ENCODE assay signal across 8 cellular contexts in the genomic region with DNA sequence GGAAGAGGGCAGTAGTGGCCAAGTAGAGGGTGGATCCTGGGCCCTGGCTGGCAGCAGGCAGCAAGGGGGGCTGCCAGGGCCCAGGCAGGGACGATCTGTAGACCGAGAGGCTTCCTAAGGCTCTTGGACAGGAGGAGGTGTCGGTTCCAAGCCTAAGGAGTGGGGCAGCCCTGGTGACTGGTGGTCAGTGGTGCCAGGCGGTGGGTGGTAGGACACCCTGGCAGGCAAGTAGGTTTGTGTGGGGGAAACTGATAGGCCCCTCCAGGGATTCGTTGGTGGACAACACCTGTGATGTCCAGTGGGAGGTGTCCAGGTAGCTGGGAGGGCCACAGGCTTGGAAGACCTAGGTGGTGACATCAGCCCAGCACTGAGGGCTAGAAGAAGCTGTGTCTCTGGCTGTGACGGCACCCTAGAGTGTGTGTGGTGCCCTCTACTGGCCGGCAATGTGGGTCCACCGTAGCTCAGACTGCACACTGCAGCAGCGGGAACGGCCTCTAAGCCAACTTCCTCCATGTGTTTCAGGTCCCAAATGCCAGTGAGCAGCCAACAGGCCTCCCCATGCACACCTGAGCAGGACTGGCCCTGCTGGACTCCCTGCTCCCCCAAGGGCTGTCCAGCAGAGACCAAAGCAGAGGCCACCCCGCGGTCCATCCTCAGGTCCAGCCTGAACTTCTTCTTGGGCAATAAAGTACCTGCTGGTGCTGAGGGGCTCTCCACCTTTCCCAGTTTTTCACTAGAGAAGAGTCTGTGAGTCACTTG. TPM values are rescaled to one million over a fixed set of nuclear protein-coding genes. Genes with fewer than 3 reads are reported as not detected.
DNase-seq lines count a peak whose midpoint lies in the region; ATAC-seq and TF ChIP-seq lines count a peak whose summit lies in the region.

No MANE protein-coding gene starts in this region.

- peak; percentile 75 for DNase-seq in Ammon's horn (ENCODE audit: low spot score)
- DNase-seq in GM23338 (ENCODE audit: low spot score), result peak; percentile 81
- DNase-seq in PC-9, result peak in 1 of 2 experiments; percentile 49
- peak; percentile 60 for DNase-seq in activated T-cell treated with anti-CD3 and anti-CD28 coated beads, Interleukin-2, amount 50 U/mL, for 4 hours
- DNase-seq in fibroblast of mammary gland (ENCODE audit: low read depth), result peak; percentile 61
- DNase-seq in osteoblast (ENCODE audit: insufficient read length, low spot score, missing footprints), result peak; percentile 96
- peak; percentile 78 for DNase-seq in upper lobe of right lung

- no peaks in the 10 kb centered on the region for H3K9me3 ChIP-seq in PC-9 (ENCODE audit: insufficient read depth, low read depth)
- H3K9me3 ChIP-seq in osteoblast (ENCODE audit: low read depth, low read length), result no peaks in the 10 kb centered on the region
- no peaks in the 10 kb centered on the region for H3K9me3 ChIP-seq in upper lobe of right lung

- TF ChIP-seq CTCF in GM23338 (conservative IDR thresholded peaks at IDR 0.05; ENCODE audit: low read depth in 2 of 2), result peak; percentile 71 to 89
- TF ChIP-seq CTCF in PC-9 (conservative IDR thresholded peaks at IDR 0.05), result peak; percentile 72
- TF ChIP-seq CTCF in fibroblast of mammary gland (conservative IDR thresholded peaks at IDR 0.05; ENCODE audit: control insufficient read depth, insufficient read depth, low read depth, low read length), result peak; percentile 78
- TF ChIP-seq CTCF in osteoblast (IDR thresholded peaks at IDR 0.05; ENCODE audit: extremely low read depth, low read depth, low read length), result peak; percentile 85
- TF ChIP-seq CTCF in upper lobe of right lung (IDR thresholded peaks at IDR 0.05), result peak; percentile 59

- H3K9me2 ChIP-seq in GM23338 (ENCODE audit: insufficient read depth), result no peaks in the 10 kb centered on the region
- no peaks in the 10 kb centered on the region for H3K9me2 ChIP-seq in PC-9 (ENCODE audit: insufficient read depth)

- CTCF ChIA-PET in PC-9 (lab: Charles Lee), result interaction anchor here (0.6 to 1.3 kb wide), 6 partner anchors 21 to 1280 kb away, joined by 3 to 9 read pairs (median 4); partner anchors contain the start of gene PNPLA3

- H3K27ac ChIP-seq in GM23338 (ENCODE audit: low read depth), result no peak overlapping the region
- no peak overlapping the region for H3K27ac ChIP-seq in PC-9
- H3K27ac ChIP-seq in osteoblast (ENCODE audit: low read depth, low read length), result no peak overlapping the region
- no peak overlapping the region for H3K27ac ChIP-seq in upper lobe of right lung

- H3K27me3 ChIP-seq in GM23338 (ENCODE audit: insufficient read depth) (no peaks in the 10 kb centered on the region), PC-9 (ENCODE audit: insufficient read depth, low read depth) (no peaks in the 10 kb centered on the region), osteoblast (ENCODE audit: insufficient read depth, low read length) (no peaks in the 10 kb centered on the region), upper lobe of right lung (peaks cover 5% of the 10 kb centered on the region)

- POLR2A ChIA-PET in PC-9 (lab: Charles Lee; ENCODE audit: unreplicated experiment), result no interaction called here

- H3K4me1 ChIP-seq in GM23338 (ENCODE audit: insufficient read depth) (no peaks in the 10 kb centered on the region), PC-9 (replicated peaks; ENCODE audit: insufficient read depth) (no peaks in the 10 kb centered on the region), osteoblast (ENCODE audit: insufficient read depth, low read length) (peaks cover 3% of the 10 kb centered on the region), upper lobe of right lung (no peaks in the 10 kb centered on the region)

- H3F3A ChIP-seq in GM23338 (replicated peaks; ENCODE audit: low read depth), result no peaks in the 10 kb centered on the region; the same call in 1 of the 2 replicates
- H3F3A ChIP-seq in PC-9 (ENCODE audit: insufficient read depth, low read depth), result peaks cover 7% of the 10 kb centered on the region; the same call in 1 of the 2 replicates

- BruUV-seq in PC-9 (replicated peaks; lab: Mats Ljungman, UMichigan), result no TSS peak

- H3K27ac Mint-ChIP-seq in GM23338, result no peak overlapping the region

- no peaks in the 10 kb centered on the region; the same call in none of the 2 replicates for H4K20me1 ChIP-seq in GM23338 (replicated peaks; ENCODE audit: insufficient read depth)
- peaks cover 5% of the 10 kb centered on the region; the same call in 1 of the 2 replicates for H4K20me1 ChIP-seq in PC-9 (ENCODE audit: insufficient read depth)
- H4K20me1 ChIP-seq in osteoblast (ENCODE audit: insufficient read depth, low read length), result no peaks in the 10 kb centered on the region

- no peak overlapping the region for H3K4me3 Mint-ChIP-seq in GM23338
- no peak overlapping the region for H3K4me3 Mint-ChIP-seq in activated T-cell treated with anti-CD3 and anti-CD28 coated beads, Interleukin-2, amount 50 U/mL, for 4 hours

- H3K4me3 ChIP-seq in GM23338 (no peak overlapping the region), PC-9 (no peak overlapping the region), fibroblast of mammary gland (ENCODE audit: control insufficient read depth, low read depth, low read length) (no peak overlapping the region), osteoblast (ENCODE audit: insufficient read depth, low read length) (no peak overlapping the region), upper lobe of right lung (no peak overlapping the region)

- peaks cover 19% of the 10 kb centered on the region for H3K36me3 ChIP-seq in GM23338 (ENCODE audit: insufficient read depth)
- no peaks in the 10 kb centered on the region for H3K36me3 ChIP-seq in PC-9 (ENCODE audit: low read depth)
- peaks cover 36% of the 10 kb centered on the region for H3K36me3 ChIP-seq in osteoblast (ENCODE audit: insufficient read depth, low read length)
- H3K36me3 ChIP-seq in upper lobe of right lung, result no peaks in the 10 kb centered on the region

- peaks cover 4% of the 10 kb centered on the region for H3K27me3 Mint-ChIP-seq in GM23338 (ENCODE audit: insufficient read depth, low read depth, poor library complexity)
- H3K27me3 Mint-ChIP-seq in activated T-cell treated with anti-CD3 and anti-CD28 coated beads, Interleukin-2, amount 50 U/mL, for 4 hours (ENCODE audit: low read depth), result peaks cover 14% of the 10 kb centered on the region

- peaks cover 4% of the 10 kb centered on the region; the same call in 1 of the 3 replicates for H3K9me3 Mint-ChIP-seq in GM23338
- no peaks in the 10 kb centered on the region for H3K9me3 Mint-ChIP-seq in activated T-cell treated with anti-CD3 and anti-CD28 coated beads, Interleukin-2, amount 50 U/mL, for 4 hours

- H3K4me2 ChIP-seq in GM23338 (no peak overlapping the region), PC-9 (no peak overlapping the region), osteoblast (ENCODE audit: insufficient read depth, low read length) (no peak overlapping the region)

- intact Hi-C loops in PC-9 (cut with micrococcal nuclease; ENCODE audit: unreplicated experiment), result loop anchor here (5.0 kb wide), 1 partner anchor 59 kb away; no protein-coding TSS in a partner anchor
- intact Hi-C loops in upper lobe of right lung (cut with DNase I), result no loop called here

- ATAC-seq in GM23338, result peak; percentile 99
- ATAC-seq in activated T-cell treated with anti-CD3 and anti-CD28 coated beads, Interleukin-2, amount 50 U/mL, for 4 hours, result peak; percentile 96 to 98
- ATAC-seq in upper lobe of right lung, result peak; percentile 95
- no peak for ATAC-seq in GM18870 (IDR thresholded peaks at IDR 0.05; ENCODE audit: unreplicated experiment)

- no peaks in the 10 kb centered on the region for H3K79me2 ChIP-seq in GM23338 (replicated peaks; ENCODE audit: insufficient read depth)
- H3K79me2 ChIP-seq in PC-9 (ENCODE audit: low read depth), result no peaks in the 10 kb centered on the region
- H3K79me2 ChIP-seq in osteoblast (ENCODE audit: insufficient read depth, low read length), result no peaks in the 10 kb centered on the region

- H3K36me3 Mint-ChIP-seq in GM23338 (ENCODE audit: low read depth), result peaks cover 57% of the 10 kb centered on the region
- H3K36me3 Mint-ChIP-seq in activated T-cell treated with anti-CD3 and anti-CD28 coated beads, Interleukin-2, amount 50 U/mL, for 4 hours (ENCODE audit: insufficient read depth), result no peaks in the 10 kb centered on the region

- no peak overlapping the region for H2AFZ ChIP-seq in GM23338
- no peak overlapping the region for H2AFZ ChIP-seq in PC-9
- H2AFZ ChIP-seq in osteoblast (ENCODE audit: low read length), result no peak overlapping the region

- no peaks in the 10 kb centered on the region; the same call in 2 of the 3 replicates for H3K4me1 Mint-ChIP-seq in GM23338
- H3K4me1 Mint-ChIP-seq in activated T-cell treated with anti-CD3 and anti-CD28 coated beads, Interleukin-2, amount 50 U/mL, for 4 hours (ENCODE audit: low read depth), result peaks cover 2% of the 10 kb centered on the region

TF ChIP-seq in GM23338, 12 proteins besides CTCF, POLR2A, EP300 and RAD21 (continues in another document):
- TF ChIP-seq POLR2AphosphoS5 (IDR thresholded peaks at IDR 0.05; ENCODE audit: low read depth) (no peak), JUNB (IDR thresholded peaks at IDR 0.05; ENCODE audit: unreplicated experiment) (no peak), ETS1 (IDR thresholded peaks at IDR 0.05) (no peak)

RNA-seq across cellular contexts. Expression of gene SAMM50, which starts 9.4 kb away (rescaled TPM):
- 58.6 and 68.0 TPM in 2 replicates for total RNA-seq in GM23338 (2014; rRNA removed; shearing (Covaris generic))
- 49.6 and 60.3 TPM in 2 replicates for polyA plus RNA-seq in GM23338 (2016; fragmentation: Nextera tagmentation; extraction: Ambion mirVana)
- total RNA-seq in PC-9 (2021) (72.2 and 73.9 TPM in 2 replicates), osteoblast (36.6 and 41.5 TPM in 2 replicates), upper lobe of right lung (25.7 TPM)
- 10 to 100 TPM; 62.6 to 73.6 (median 64.1) TPM for total RNA-seq in activated T-cell treated with anti-CD3 and anti-CD28 coated beads, Interleukin-2, amount 50 U/mL, for 4 hours

RNA-seq across cellular contexts. Expression of gene PNPLA3, which starts 22.2 kb away (rescaled TPM):
- total RNA-seq in GM23338 (2014; rRNA removed; shearing (Covaris generic)), result 17.3 and 23.4 TPM in 2 replicates
- polyA plus RNA-seq in GM23338 (2016; fragmentation: Nextera tagmentation; extraction: Ambion mirVana), result 16.2 and 17.7 TPM in 2 replicates
- total RNA-seq in PC-9 (2021), result 22.2 and 26.8 TPM in 2 replicates
- under 1 TPM in 1 of 3 donors, not detected in 2; 0.30 TPM for total RNA-seq in activated T-cell treated with anti-CD3 and anti-CD28 coated beads, Interleukin-2, amount 50 U/mL, for 4 hours
- total RNA-seq in osteoblast, result 8.3 and 14.1 TPM in 2 replicates
- total RNA-seq in upper lobe of right lung, result 3.7 TPM

RNA-seq across cellular contexts. Expression of gene PNPLA5, which starts 54.0 kb away (rescaled TPM):
- total RNA-seq in GM23338 (2014; rRNA removed; shearing (Covaris generic)), result 5.9 and 6.8 TPM in 2 replicates
- polyA plus RNA-seq in GM23338 (2016; fragmentation: Nextera tagmentation; extraction: Ambion mirVana), result 2.0 and 2.3 TPM in 2 replicates
- not detected in 2 replicates for total RNA-seq in PC-9 (2021)
- not detected for total RNA-seq in activated T-cell treated with anti-CD3 and anti-CD28 coated beads, Interleukin-2, amount 50 U/mL, for 4 hours
- not detected in 2 replicates for total RNA-seq in osteoblast
- total RNA-seq in upper lobe of right lung, result not detected
